ENCODE assay signal across 13 cellular contexts in genomic region chr3:50370594-50370993, GRCh38. TPM values are rescaled to one million over a fixed set of nuclear protein-coding genes. Genes with fewer than 3 reads are reported as not detected.
DNase-seq lines count a peak whose midpoint lies in the region; ATAC-seq, FAIRE-seq and TF ChIP-seq lines count a peak whose summit lies in the region.
"Had no signal": no experiment of that assay in that cellular context is flagged by ENCODE, and none has a peak within 500 bp of the region (broad histone marks: within the 10 kb centered on the region; RNA-seq: fewer than 3 reads in every experiment).

No MANE protein-coding gene starts in this region.

- no TSS peak for BruUV-seq in HepG2 (replicated peaks; lab: Mats Ljungman, UMichigan)

- H3K4me2 ChIP-seq in HepG2 (ENCODE audit: low read depth, low read length) = no peak overlapping the region

- H3K27ac Mint-ChIP-seq in T-cell = no peak overlapping the region
- no peak overlapping the region for H3K27ac Mint-ChIP-seq in CD4-positive, alpha-beta T cell
- H3K27ac Mint-ChIP-seq: nephron progenitor cell had no signal

- TF ChIP-seq POLR2A in HepG2 (IDR thresholded peaks at IDR 0.05; ENCODE audit: insufficient read depth in 1 of 2, low read depth in 2 of 2, low read length in 2 of 2) (no peak), right lobe of liver (IDR thresholded peaks at IDR 0.05) (no peak)

- WGBS in HepG2 (ENCODE audit: low lambda C conversion rate) = 27% methylated on average over 14 of the region's 14 CpGs
- 46% methylated on average over 12 of the region's 14 CpGs for WGBS in right lobe of liver (ENCODE audit: insufficient coverage, low coverage, low lambda C conversion rate, missing lambda C conversion rate)

- DNase-seq in HepG2 (ENCODE audit: low spot score) = no peak
- DNase-seq in right lobe of liver = no peak
- DNase-seq in OCI-M1 (lab: John Stamatoyannopoulos, UW) = peak; percentile 64
- peak in 4 of 10 donors; percentile 48 to 80 (median 72) for DNase-seq in dorsolateral prefrontal cortex
- no peak for DNase-seq in urothelium cell line (ENCODE audit: low spot score)
- no peak for DNase-seq in T-cell
- no peak for DNase-seq in CD4-positive, alpha-beta T cell
- DNase-seq: CD8-positive, alpha-beta memory T cell; heart left ventricle; NCI-H1048; nephron progenitor cell had no signal

- no peaks in the 10 kb centered on the region for H4K20me1 ChIP-seq in HepG2 (ENCODE audit: insufficient read depth, low read length)

- H2AFZ ChIP-seq in HepG2 (ENCODE audit: low read length) = no peak overlapping the region

- no peak for TF ChIP-seq EP300 in HepG2 (IDR thresholded peaks at IDR 0.05; ENCODE audit: low read depth in 2 of 2, low read length in 2 of 2)
- no peak for TF ChIP-seq EP300 in HepG2 (CRISPR knock-in tag; IDR thresholded peaks at IDR 0.05; ENCODE audit: borderline replicate concordance)

- ATAC-seq in HepG2 (peak; percentile 32; the same call in 2 of the 3 replicates), right lobe of liver (no peak), T-cell (replicated peaks in 1 of 4) (no peak), GM18520 (IDR thresholded peaks at IDR 0.05; ENCODE audit: unreplicated experiment) (no peak)
- no peak for ATAC-seq in CD4-positive, alpha-beta T cell (ENCODE audit: poor library complexity)
- ATAC-seq: activated CD4-positive, CD25-positive, alpha-beta regulatory T cell treated with anti-CD3 and anti-CD28 coated beads, Interleukin-2, amount 50 U/mL, for 24 hours; heart left ventricle had no signal

- H3K9me3 ChIP-seq in HepG2 (ENCODE audit: low read length) (no peaks in the 10 kb centered on the region), right lobe of liver (no peaks in the 10 kb centered on the region)
- no peaks in the 10 kb centered on the region for H3K9me3 ChIP-seq in CD4-positive, alpha-beta T cell (ENCODE audit: control insufficient read depth, low read length)
- H3K9me3 ChIP-seq: heart left ventricle had no signal

- POLR2A ChIA-PET in HepG2 (lab: Yijun Ruan, JAX) (no interaction called here), T-cell (lab: Charles Lee) (no interaction called here)
- POLR2A ChIA-PET in CD4-positive, alpha-beta T cell (lab: Charles Lee) = interaction anchor here (0.7 kb wide), 1 partner anchor 186 kb away, joined by 4 read pairs; no protein-coding TSS in a partner anchor

- H3K9me3 Mint-ChIP-seq in T-cell = no peaks in the 10 kb centered on the region
- no peaks in the 10 kb centered on the region for H3K9me3 Mint-ChIP-seq in CD4-positive, alpha-beta T cell
- H3K9me3 Mint-ChIP-seq: CD8-positive, alpha-beta memory T cell; nephron progenitor cell had no signal

- H3K4me3 ChIP-seq in HepG2 (replicated peaks in 1 of 3; ENCODE audit: insufficient read depth in 1 of 3, low read depth in 2 of 3, low read length in 3 of 3) (no peak overlapping the region), right lobe of liver (no peak overlapping the region), dorsolateral prefrontal cortex (no peak overlapping the region)
- H3K4me3 ChIP-seq: heart left ventricle had no signal

- FAIRE-seq in HepG2 (lab: Jason Lieb, UNC) (no peak), urothelium cell line (lab: Jason Lieb, UNC) (peak; percentile 35)

- H3K36me3 ChIP-seq in HepG2 (replicated peaks in 1 of 2; ENCODE audit: control insufficient read depth in 1 of 2, insufficient read depth in 2 of 2, low read length in 2 of 2) = no peaks in the 10 kb centered on the region
- H3K36me3 ChIP-seq in right lobe of liver = no peaks in the 10 kb centered on the region
- H3K36me3 ChIP-seq: heart left ventricle had no signal

- H3K9ac ChIP-seq in HepG2 (ENCODE audit: insufficient read depth, low read depth, low read length) = no peak overlapping the region

- TF ChIP-seq RAD21 in HepG2 (CRISPR knock-in tag; IDR thresholded peaks at IDR 0.05) = no peak

- no peaks in the 10 kb centered on the region for H3K79me2 ChIP-seq in HepG2 (ENCODE audit: insufficient read depth, low read length)

- intact Hi-C loops in HepG2 (cut with micrococcal nuclease; ENCODE audit: unreplicated experiment) = loop anchor here (5.0 kb wide), 1 partner anchor 147 kb away; no protein-coding TSS in a partner anchor
- intact Hi-C loops in right lobe of liver (cut with DNase I) = loop anchor here in 1 of 2 donors (10.0 kb wide), 1 partner anchor 164 kb away; no protein-coding TSS in a partner anchor
- intact Hi-C loops in dorsolateral prefrontal cortex (cut with DNase I) = loop anchor here in 1 of 2 donors (5.0 kb wide), 1 partner anchor 177 kb away; no protein-coding TSS in a partner anchor
- intact Hi-C loops in CD4-positive, alpha-beta T cell (cut with DNase I, micrococcal nuclease) = no loop called here

- H3K36me3 Mint-ChIP-seq in T-cell = no peaks in the 10 kb centered on the region
- no peaks in the 10 kb centered on the region for H3K36me3 Mint-ChIP-seq in CD4-positive, alpha-beta T cell (ENCODE audit: low read depth)

- H3K4me1 ChIP-seq in HepG2 (ENCODE audit: insufficient read depth, low read length) = peaks cover 7% of the 10 kb centered on the region
- no peaks in the 10 kb centered on the region for H3K4me1 ChIP-seq in right lobe of liver

- CTCF ChIA-PET in HepG2 (lab: Yijun Ruan, JAX; ENCODE audit: low intra/inter-chr PET ratio, low total read pairs) (no interaction called here), T-cell (lab: Charles Lee) (no interaction called here)
- CTCF ChIA-PET in CD4-positive, alpha-beta T cell (lab: Charles Lee) = no interaction called here

- no peaks in the 10 kb centered on the region for H3K27me3 Mint-ChIP-seq in T-cell
- H3K27me3 Mint-ChIP-seq in CD4-positive, alpha-beta T cell = no peaks in the 10 kb centered on the region
- H3K27me3 Mint-ChIP-seq: CD8-positive, alpha-beta memory T cell had no signal

- H3K27me3 ChIP-seq in HepG2 (ENCODE audit: control insufficient read depth in 1 of 2, insufficient read depth in 2 of 2, low read length in 2 of 2) (peaks cover 11 to 67% of the 10 kb centered on the region in 2 experiments; a peak in 4 of 5 replicates), right lobe of liver (no peaks in the 10 kb centered on the region), dorsolateral prefrontal cortex (no peaks in the 10 kb centered on the region)
- H3K27me3 ChIP-seq in CD4-positive, alpha-beta T cell (ENCODE audit: control insufficient read depth, insufficient read depth, low read length) = no peaks in the 10 kb centered on the region
- H3K27me3 ChIP-seq: heart left ventricle had no signal

- TF ChIP-seq CTCF in HepG2 (CRISPR knock-in tag; IDR thresholded peaks at IDR 0.05) (peak; percentile 49), right lobe of liver (IDR thresholded peaks at IDR 0.05) (no peak), dorsolateral prefrontal cortex (IDR thresholded peaks at IDR 0.05 in 54 of 56, conservative IDR thresholded peaks at IDR 0.05 in 2 of 56; ENCODE audit: low read depth in 1 of 56, partially characterized antibody in 56 of 56) (peak in 13 of 56 donors; percentile 7 to 37 (median 19))
- TF ChIP-seq CTCF in CD4-positive, alpha-beta T cell (IDR thresholded peaks at IDR 0.05) = no peak

- H3K27ac ChIP-seq in HepG2 (ENCODE audit: extremely low read length, insufficient read depth, low read length) = no peak overlapping the region
- H3K27ac ChIP-seq in right lobe of liver = no peak overlapping the region
- peak overlapping the region in 55 of 59 donors; percentile 8 to 88 (median 76) for H3K27ac ChIP-seq in dorsolateral prefrontal cortex
- no peak overlapping the region for H3K27ac ChIP-seq in CD4-positive, alpha-beta T cell (ENCODE audit: low read depth, low read length)
- H3K27ac ChIP-seq: heart left ventricle had no signal

- in situ Hi-C loops in HepG2 (cut with HindIII; ENCODE audit: extremely low pct_ligation_motif_present, low pct_unique_long_range_greater_than_20kb) = no loop called here

- no peak overlapping the region for H3K4me3 Mint-ChIP-seq in T-cell
- no peak overlapping the region for H3K4me3 Mint-ChIP-seq in CD4-positive, alpha-beta T cell
- H3K4me3 Mint-ChIP-seq: nephron progenitor cell had no signal

- peaks cover 20 to 35% (median 33%) of the 10 kb centered on the region in 3 donors for H3K4me1 Mint-ChIP-seq in T-cell
- H3K4me1 Mint-ChIP-seq in CD4-positive, alpha-beta T cell (ENCODE audit: low read depth) = peaks cover 30% of the 10 kb centered on the region

RNA-seq across cellular contexts. Expression of gene TMEM115, which starts 11.3 kb away (rescaled TPM):
- total RNA-seq in HepG2 (2016; rRNA removed; fragmentation: Illumina TruSeq; extraction: Trizol) (15.2 and 30.7 TPM in 2 replicates), right lobe of liver (10 to 100 TPM; 15.0 to 30.9 (median 19.2) TPM), dorsolateral prefrontal cortex (10 to 100 TPM; 19.2 to 33.5 (median 26.4) TPM), T-cell (10 to 100 TPM; 13.9 to 35.2 (median 33.1) TPM)
- total RNA-seq in HepG2 (2016; cell fraction: cytosol; rRNA removed; fragmentation: Illumina TruSeq; extraction: Trizol; ENCODE audit: low read depth) = 4.8 and 5.2 TPM in 2 replicates
- total RNA-seq in HepG2 (2016; cell fraction: insoluble cytoplasmic fraction; rRNA removed; fragmentation: Illumina TruSeq; extraction: Trizol) = 18.3 and 29.9 TPM in 2 replicates
- 11.2 and 12.9 TPM in 2 replicates for total RNA-seq in HepG2 (2016; cell fraction: membrane; rRNA removed; fragmentation: Illumina TruSeq; extraction: Trizol)
- total RNA-seq in HepG2 (2016; cell fraction: nucleus; rRNA removed; fragmentation: Illumina TruSeq; extraction: Trizol) = 25.2 and 25.9 TPM in 2 replicates
- 22.1 and 31.0 TPM in 2 replicates for polyA plus RNA-seq in HepG2 (2011; rRNA removed)
- 27.0 and 35.1 TPM in 2 replicates for polyA plus RNA-seq in HepG2 (2011; cell fraction: cytosol; rRNA removed)
- 21.0 and 23.7 TPM in 2 replicates for polyA plus RNA-seq in HepG2 (2011; cell fraction: nucleus; rRNA removed)
- 14.3 and 23.3 TPM in 2 replicates for polyA plus RNA-seq in HepG2 (2012)
- 3.1 and 3.5 TPM in 2 replicates for polyA plus RNA-seq in HepG2 (2016; cell fraction: cytosol; fragmentation: Illumina TruSeq; extraction: Trizol; ENCODE audit: low read depth)
- polyA plus RNA-seq in HepG2 (2016; cell fraction: insoluble cytoplasmic fraction; fragmentation: Illumina TruSeq; extraction: Trizol; ENCODE audit: low read depth) = 19.0 and 20.7 TPM in 2 replicates
- polyA plus RNA-seq in HepG2 (2016; cell fraction: membrane; fragmentation: Illumina TruSeq; extraction: Trizol; ENCODE audit: low read depth) = 7.4 and 9.5 TPM in 2 replicates
- polyA plus RNA-seq in HepG2 (2016; cell fraction: nucleus; fragmentation: Illumina TruSeq; extraction: Trizol; ENCODE audit: insufficient read depth, low read depth) = 41.3 and 45.4 TPM in 2 replicates
- 64.3 and 65.6 TPM in 2 replicates for polyA minus RNA-seq in HepG2 (2011; rRNA and poly(A)+ RNA removed; ENCODE audit: low replicate concordance)
- polyA minus RNA-seq in HepG2 (2011; cell fraction: cytosol; rRNA and poly(A)+ RNA removed) = 21.5 and 22.0 TPM in 2 replicates
- 12.6 and 13.4 TPM in 2 replicates for polyA minus RNA-seq in HepG2 (2011; cell fraction: nucleus; rRNA and poly(A)+ RNA removed)
- 10 to 100 TPM; 19.0 to 19.9 TPM for total RNA-seq in CD4-positive, alpha-beta T cell

RNA-seq across cellular contexts. Expression of gene CYB561D2, which starts 19.9 kb away (rescaled TPM):
- total RNA-seq in HepG2 (2016; rRNA removed; fragmentation: Illumina TruSeq; extraction: Trizol) (9.1 and 17.2 TPM in 2 replicates), right lobe of liver (10 to 100 TPM; 14.3 to 29.4 (median 20.7) TPM), dorsolateral prefrontal cortex (10 to 100 TPM in 113 of 120 experiments, 1 to 10 TPM in 7; 7.6 to 20.0 (median 13.4) TPM), T-cell (10 to 100 TPM; 25.7 to 45.3 (median 32.7) TPM)
- total RNA-seq in HepG2 (2016; cell fraction: cytosol; rRNA removed; fragmentation: Illumina TruSeq; extraction: Trizol; ENCODE audit: low read depth) = 6.8 and 7.1 TPM in 2 replicates
- total RNA-seq in HepG2 (2016; cell fraction: insoluble cytoplasmic fraction; rRNA removed; fragmentation: Illumina TruSeq; extraction: Trizol) = 10.9 and 17.6 TPM in 2 replicates
- total RNA-seq in HepG2 (2016; cell fraction: membrane; rRNA removed; fragmentation: Illumina TruSeq; extraction: Trizol) = 8.0 and 11.0 TPM in 2 replicates
- total RNA-seq in HepG2 (2016; cell fraction: nucleus; rRNA removed; fragmentation: Illumina TruSeq; extraction: Trizol) = 14.5 and 17.6 TPM in 2 replicates
- polyA plus RNA-seq in HepG2 (2011; rRNA removed) = 11.1 and 13.0 TPM in 2 replicates
- polyA plus RNA-seq in HepG2 (2011; cell fraction: cytosol; rRNA removed) = 12.5 and 18.2 TPM in 2 replicates
- 19.9 and 20.1 TPM in 2 replicates for polyA plus RNA-seq in HepG2 (2011; cell fraction: nucleus; rRNA removed)
- 5.5 and 7.1 TPM in 2 replicates for polyA plus RNA-seq in HepG2 (2012)
- 4.0 and 5.4 TPM in 2 replicates for polyA plus RNA-seq in HepG2 (2016; cell fraction: cytosol; fragmentation: Illumina TruSeq; extraction: Trizol; ENCODE audit: low read depth)
- polyA plus RNA-seq in HepG2 (2016; cell fraction: insoluble cytoplasmic fraction; fragmentation: Illumina TruSeq; extraction: Trizol; ENCODE audit: low read depth) = 7.6 and 9.4 TPM in 2 replicates
- polyA plus RNA-seq in HepG2 (2016; cell fraction: membrane; fragmentation: Illumina TruSeq; extraction: Trizol; ENCODE audit: low read depth) = 5.1 and 6.2 TPM in 2 replicates
- 21.6 and 22.2 TPM in 2 replicates for polyA plus RNA-seq in HepG2 (2016; cell fraction: nucleus; fragmentation: Illumina TruSeq; extraction: Trizol; ENCODE audit: insufficient read depth, low read depth)
- 25.5 and 51.4 TPM in 2 replicates for polyA minus RNA-seq in HepG2 (2011; rRNA and poly(A)+ RNA removed; ENCODE audit: low replicate concordance)
- 3.2 and 4.9 TPM in 2 replicates for polyA minus RNA-seq in HepG2 (2011; cell fraction: cytosol; rRNA and poly(A)+ RNA removed)
- polyA minus RNA-seq in HepG2 (2011; cell fraction: nucleus; rRNA and poly(A)+ RNA removed) = 8.7 and 11.7 TPM in 2 replicates
- total RNA-seq in CD4-positive, alpha-beta T cell = 10 to 100 TPM; 19.8 TPM

RNA-seq across cellular contexts. Expression of gene NPRL2, which starts 20.0 kb away (rescaled TPM):
- total RNA-seq in HepG2 (2016; rRNA removed; fragmentation: Illumina TruSeq; extraction: Trizol) (25.3 and 30.6 TPM in 2 replicates), right lobe of liver (10 to 100 TPM; 10.6 to 18.3 (median 14.4) TPM), dorsolateral prefrontal cortex (10 to 100 TPM; 24.6 to 51.7 (median 35.3) TPM), T-cell (10 to 100 TPM; 26.6 to 52.2 (median 48.1) TPM)
- 8.8 and 10.0 TPM in 2 replicates for total RNA-seq in HepG2 (2016; cell fraction: cytosol; rRNA removed; fragmentation: Illumina TruSeq; extraction: Trizol; ENCODE audit: low read depth)
- total RNA-seq in HepG2 (2016; cell fraction: insoluble cytoplasmic fraction; rRNA removed; fragmentation: Illumina TruSeq; extraction: Trizol) = 30.7 and 30.9 TPM in 2 replicates
- total RNA-seq in HepG2 (2016; cell fraction: membrane; rRNA removed; fragmentation: Illumina TruSeq; extraction: Trizol) = 12.0 and 12.5 TPM in 2 replicates
- 18.9 and 19.6 TPM in 2 replicates for total RNA-seq in HepG2 (2016; cell fraction: nucleus; rRNA removed; fragmentation: Illumina TruSeq; extraction: Trizol)
- 51.4 and 52.7 TPM in 2 replicates for polyA plus RNA-seq in HepG2 (2011; rRNA removed)
- 34.7 and 41.4 TPM in 2 replicates for polyA plus RNA-seq in HepG2 (2011; cell fraction: cytosol; rRNA removed)
- polyA plus RNA-seq in HepG2 (2011; cell fraction: nucleus; rRNA removed) = 127 and 140 TPM in 2 replicates
- 13.7 and 18.3 TPM in 2 replicates for polyA plus RNA-seq in HepG2 (2012)
- polyA plus RNA-seq in HepG2 (2016; cell fraction: cytosol; fragmentation: Illumina TruSeq; extraction: Trizol; ENCODE audit: low read depth) = 5.2 and 6.1 TPM in 2 replicates
- 22.7 and 25.4 TPM in 2 replicates for polyA plus RNA-seq in HepG2 (2016; cell fraction: insoluble cytoplasmic fraction; fragmentation: Illumina TruSeq; extraction: Trizol; ENCODE audit: low read depth)
- polyA plus RNA-seq in HepG2 (2016; cell fraction: membrane; fragmentation: Illumina TruSeq; extraction: Trizol; ENCODE audit: low read depth) = 7.5 and 10.8 TPM in 2 replicates
- polyA plus RNA-seq in HepG2 (2016; cell fraction: nucleus; fragmentation: Illumina TruSeq; extraction: Trizol; ENCODE audit: insufficient read depth, low read depth) = 37.1 and 38.0 TPM in 2 replicates
- 32.6 and 44.8 TPM in 2 replicates for polyA minus RNA-seq in HepG2 (2011; rRNA and poly(A)+ RNA removed; ENCODE audit: low replicate concordance)
- polyA minus RNA-seq in HepG2 (2011; cell fraction: cytosol; rRNA and poly(A)+ RNA removed) = 11.1 and 13.9 TPM in 2 replicates
- 21.0 and 32.1 TPM in 2 replicates for polyA minus RNA-seq in HepG2 (2011; cell fraction: nucleus; rRNA and poly(A)+ RNA removed)
- 10 to 100 TPM; 29.4 to 33.2 TPM for total RNA-seq in CD4-positive, alpha-beta T cell

RNA-seq across cellular contexts. Expression of gene ZMYND10, which starts 25.1 kb away (rescaled TPM):
- 0.49 and 0.60 TPM in 2 replicates for total RNA-seq in HepG2 (2016; rRNA removed; fragmentation: Illumina TruSeq; extraction: Trizol)
- 0.40 and 0.53 TPM in 2 replicates for total RNA-seq in HepG2 (2016; cell fraction: cytosol; rRNA removed; fragmentation: Illumina TruSeq; extraction: Trizol; ENCODE audit: low read depth)
- total RNA-seq in HepG2 (2016; cell fraction: insoluble cytoplasmic fraction; rRNA removed; fragmentation: Illumina TruSeq; extraction: Trizol) = 0.33 and 0.56 TPM in 2 replicates
- 0.15 and 0.52 TPM in 2 replicates for total RNA-seq in HepG2 (2016; cell fraction: membrane; rRNA removed; fragmentation: Illumina TruSeq; extraction: Trizol)
- total RNA-seq in HepG2 (2016; cell fraction: nucleus; rRNA removed; fragmentation: Illumina TruSeq; extraction: Trizol) = 0.44 and 1.2 TPM in 2 replicates
- 0.74 and 1.8 TPM in 2 replicates for polyA plus RNA-seq in HepG2 (2011; rRNA removed)
- 0.30 and 0.62 TPM in 2 replicates for polyA plus RNA-seq in HepG2 (2011; cell fraction: cytosol; rRNA removed)
- polyA plus RNA-seq in HepG2 (2011; cell fraction: nucleus; rRNA removed) = 6.6 and 8.0 TPM in 2 replicates
- polyA plus RNA-seq in HepG2 (2012) = 0.51 and 1.8 TPM in 2 replicates
- polyA plus RNA-seq in HepG2 (2016; cell fraction: cytosol; fragmentation: Illumina TruSeq; extraction: Trizol; ENCODE audit: low read depth) = 0.24 and 0.28 TPM in 2 replicates
- not detected in 2 replicates for polyA plus RNA-seq in HepG2 (2016; cell fraction: insoluble cytoplasmic fraction; fragmentation: Illumina TruSeq; extraction: Trizol; ENCODE audit: low read depth)
- 0.17 and 0.38 TPM in 2 replicates for polyA plus RNA-seq in HepG2 (2016; cell fraction: membrane; fragmentation: Illumina TruSeq; extraction: Trizol; ENCODE audit: low read depth)
- polyA plus RNA-seq in HepG2 (2016; cell fraction: nucleus; fragmentation: Illumina TruSeq; extraction: Trizol; ENCODE audit: insufficient read depth, low read depth) = 1.5 and 2.3 TPM in 2 replicates
- 0.54 and 0.56 TPM in 2 replicates for polyA minus RNA-seq in HepG2 (2011; rRNA and poly(A)+ RNA removed; ENCODE audit: low replicate concordance)
- not detected in 2 replicates for polyA minus RNA-seq in HepG2 (2011; cell fraction: cytosol; rRNA and poly(A)+ RNA removed)
- 0.50 and 0.52 TPM in 2 replicates for polyA minus RNA-seq in HepG2 (2011; cell fraction: nucleus; rRNA and poly(A)+ RNA removed)
- under 1 TPM; 0.25 to 0.70 (median 0.46) TPM for total RNA-seq in right lobe of liver
- 1 to 10 TPM; 1.1 to 7.6 (median 3.1) TPM for total RNA-seq in dorsolateral prefrontal cortex
- total RNA-seq in T-cell = 1 to 10 TPM; 1.2 to 6.1 (median 2.9) TPM
- total RNA-seq in CD4-positive, alpha-beta T cell = 1 to 10 TPM; 1.7 to 1.8 TPM

RNA-seq across cellular contexts. Expression of gene RASSF1, which starts 30.0 kb away (rescaled TPM):
- total RNA-seq in HepG2 (2016; rRNA removed; fragmentation: Illumina TruSeq; extraction: Trizol) = 7.7 and 10.2 TPM in 2 replicates
- total RNA-seq in HepG2 (2016; cell fraction: cytosol; rRNA removed; fragmentation: Illumina TruSeq; extraction: Trizol; ENCODE audit: low read depth) = 2.7 TPM in 2 replicates
- 7.2 and 11.0 TPM in 2 replicates for total RNA-seq in HepG2 (2016; cell fraction: insoluble cytoplasmic fraction; rRNA removed; fragmentation: Illumina TruSeq; extraction: Trizol)
- 5.2 and 5.8 TPM in 2 replicates for total RNA-seq in HepG2 (2016; cell fraction: membrane; rRNA removed; fragmentation: Illumina TruSeq; extraction: Trizol)
- total RNA-seq in HepG2 (2016; cell fraction: nucleus; rRNA removed; fragmentation: Illumina TruSeq; extraction: Trizol) = 13.0 and 14.3 TPM in 2 replicates
- polyA plus RNA-seq in HepG2 (2011; rRNA removed) = 27.5 and 28.6 TPM in 2 replicates
- 23.8 and 31.2 TPM in 2 replicates for polyA plus RNA-seq in HepG2 (2011; cell fraction: cytosol; rRNA removed)
- polyA plus RNA-seq in HepG2 (2011; cell fraction: nucleus; rRNA removed) = 38.6 and 41.6 TPM in 2 replicates
- polyA plus RNA-seq in HepG2 (2012) = 11.2 and 17.2 TPM in 2 replicates
- polyA plus RNA-seq in HepG2 (2016; cell fraction: cytosol; fragmentation: Illumina TruSeq; extraction: Trizol; ENCODE audit: low read depth) = 2.5 and 2.6 TPM in 2 replicates
- polyA plus RNA-seq in HepG2 (2016; cell fraction: insoluble cytoplasmic fraction; fragmentation: Illumina TruSeq; extraction: Trizol; ENCODE audit: low read depth) = 7.5 and 8.1 TPM in 2 replicates
- polyA plus RNA-seq in HepG2 (2016; cell fraction: membrane; fragmentation: Illumina TruSeq; extraction: Trizol; ENCODE audit: low read depth) = 3.3 TPM in 2 replicates
- 32.3 and 32.6 TPM in 2 replicates for polyA plus RNA-seq in HepG2 (2016; cell fraction: nucleus; fragmentation: Illumina TruSeq; extraction: Trizol; ENCODE audit: insufficient read depth, low read depth)
- polyA minus RNA-seq in HepG2 (2011; rRNA and poly(A)+ RNA removed; ENCODE audit: low replicate concordance) = 14.7 and 35.5 TPM in 2 replicates
- polyA minus RNA-seq in HepG2 (2011; cell fraction: cytosol; rRNA and poly(A)+ RNA removed) = 4.9 and 5.4 TPM in 2 replicates
- 9.9 and 10.0 TPM in 2 replicates for polyA minus RNA-seq in HepG2 (2011; cell fraction: nucleus; rRNA and poly(A)+ RNA removed)
- total RNA-seq in right lobe of liver = 10 to 100 TPM in 3 of 6 experiments, 1 to 10 TPM in 3; 5.2 to 17.8 (median 9.1) TPM
- total RNA-seq in dorsolateral prefrontal cortex = 10 to 100 TPM; 10.1 to 23.5 (median 15.5) TPM
- 100 to 1,000 TPM in 1 of 5 donors, 10 to 100 TPM in 4; 73.2 to 153 (median 79.6) TPM for total RNA-seq in T-cell
- 10 to 100 TPM; 68.0 to 71.2 TPM for total RNA-seq in CD4-positive, alpha-beta T cell

Comparison
In these comparisons a context has a peak if more than half of its experiments do, and no peak if none do; other contexts are left out.
1. H3K27ac ChIP-seq: peak in dorsolateral prefrontal cortex (55 of 59); none in HepG2 (single experiment), right lobe of liver (0 of 3) and CD4-positive, alpha-beta T cell (single experiment).